ENCODE assay signal across 29 cellular contexts in the genomic region with DNA sequence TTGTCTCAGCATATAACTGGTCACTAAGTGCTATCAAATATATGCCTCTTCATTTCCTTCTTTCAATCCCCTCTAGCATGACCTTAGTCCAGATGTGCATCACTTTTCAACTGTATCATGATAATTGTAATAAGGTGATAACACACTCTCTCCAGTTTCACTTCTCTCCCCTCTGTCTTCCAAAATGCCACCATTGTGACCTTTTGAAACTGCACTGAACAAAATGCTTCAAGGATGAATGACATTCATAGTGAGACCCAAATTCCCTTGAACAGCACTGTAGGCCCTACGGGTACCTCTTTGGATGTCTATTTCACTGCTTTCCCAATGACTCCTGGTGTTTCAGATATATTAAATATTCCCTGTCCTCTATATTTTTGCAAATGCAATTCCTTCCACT.
"Had no signal": no experiment of that assay in that cellular context is flagged by ENCODE, and none has a peak within 500 bp of the region (broad histone marks: within the 10 kb centered on the region; RNA-seq: fewer than 3 reads in every experiment).

No MANE protein-coding gene starts in this region.

- H3K4me3 ChIP-seq: colonic mucosa, MG63, Peyer's patch, SJSA1 had no signal

- H3K27ac ChIP-seq: brain microvascular endothelial cell, colonic mucosa, Peyer's patch, SJSA1 had no signal

- H3K36me3 ChIP-seq: brain microvascular endothelial cell, colonic mucosa, MG63, Peyer's patch, SJSA1 had no signal

- H3K27me3 ChIP-seq: brain microvascular endothelial cell, colonic mucosa, MG63, Peyer's patch, SJSA1 had no signal

- H3K9me3 ChIP-seq: colonic mucosa, MG63, SJSA1 had no signal

- H3K4me2 ChIP-seq: SK-N-SH had no signal

- ATAC-seq: activated CD8-positive, alpha-beta T cell treated with anti-CD3 and anti-CD28 coated beads for 36 hours; activated T-cell treated with anti-CD3 and anti-CD28 coated beads, Interleukin-2, amount 50 U/mL, for 72 hours; activated T-helper 17 cell treated with anti-CD3 and anti-CD28 coated beads, Interleukin-2, amount 50 U/mL, for 72 hours; PC-3 had no signal

- H3K9ac ChIP-seq: SK-N-SH had no signal

- H3K4me1 ChIP-seq: colonic mucosa, Peyer's patch, SJSA1 had no signal

- FAIRE-seq: TTC549 had no signal

- DNase-seq: activated CD4-positive, alpha-beta T cell treated with anti-CD3 and anti-CD28 coated beads, Interleukin-2, amount 10 ng/mL, durations not matched to agents 24 days and 14 days; activated CD4-positive, alpha-beta T cell treated with anti-CD3 and anti-CD28 coated beads, Interleukin-2, amount 50 U/mL, for 4 hours; activated CD8-positive, alpha-beta T cell treated with anti-CD3 and anti-CD28 coated beads for 36 hours; activated effector memory CD4-positive, alpha-beta T cell treated with anti-CD3 and anti-CD28 coated beads, Interleukin-2, amount 50 U/mL, for 16 hours; activated naive CD4-positive, alpha-beta T cell; activated naive CD4-positive, alpha-beta T cell treated with anti-CD3 and anti-CD28 coated beads, Interleukin-2, amount 50 U/mL, for 16 hours; activated naive CD8-positive, alpha-beta T cell treated with anti-CD3 and anti-CD28 coated beads for 36 hours; activated T-cell treated with anti-CD3 and anti-CD28 coated beads, Interleukin-2, amount 50 U/mL, for 1 hour; activated T-cell treated with anti-CD3 and anti-CD28 coated beads, Interleukin-2, amount 50 U/mL, for 72 hours; amniotic stem cell; aorta; brain microvascular endothelial cell; colonic mucosa; MG63; NCI-H1048; NCI-H1105 treated with DMSO at 0.1 percent for 48 hours; NCI-H1436; NCI-H1694; NCI-H1930; NCI-H2081 treated with DMSO at 0.1 percent for 48 hours; NCI-H345; PC-3; Peyer's patch; RPMI8226; SHP77 treated with DMSO at 0.1 percent for 48 hours; SK-N-SH had no signal
